8 cellular contexts compared by ENCODE assay signal in genomic region chr20:48827880-48828733, GRCh38. TPM values are rescaled to one million over a fixed set of nuclear protein-coding genes. Genes with fewer than 3 reads are reported as not detected.
DNase-seq lines count a peak whose midpoint lies in the region; ATAC-seq and TF ChIP-seq lines count a peak whose summit lies in the region.

Gene PREX1, minus strand, starts transcription at chr20:48827999. Its CDS starts 139 bp downstream, at chr20:48827860.

- TF ChIP-seq CTCF in KMS-11 (conservative IDR thresholded peaks at IDR 0.05; ENCODE audit: low read depth, low read length), result no peak
- peak in 1 of 3 experiments; percentile 62 for TF ChIP-seq CTCF in ascending aorta (IDR thresholded peaks at IDR 0.05)

- H4K20me1 ChIP-seq in KMS-11 (ENCODE audit: insufficient read depth), result no peaks in the 10 kb centered on the region

- ATAC-seq in GM21526 (IDR thresholded peaks at IDR 0.05; ENCODE audit: low FRiP score, unreplicated experiment) (peak; percentile 39), sciatic nerve (peak; percentile 53), GM21528 (IDR thresholded peaks at IDR 0.05; ENCODE audit: low FRiP score, unreplicated experiment) (no peak)

- H3K27me3 ChIP-seq in KMS-11 (ENCODE audit: insufficient read depth, low read depth) (peaks cover 26% of the 10 kb centered on the region), ascending aorta (no peaks in the 10 kb centered on the region)

- H3K4me1 ChIP-seq in KMS-11 (ENCODE audit: low read depth, poor library complexity, severe bottlenecking) (peaks cover 2% of the 10 kb centered on the region), ascending aorta (peaks cover 9 to 30% of the 10 kb centered on the region in 2 donors)

- peak within 1 kb of the TSS; percentile 93 for H2AFZ ChIP-seq in KMS-11 (ENCODE audit: low read depth)

- intact Hi-C loops in ascending aorta (cut with DNase I) (loop anchor here (1.0 to 10.0 kb wide), 6 partner anchors 37 to 1043 kb away; partner anchors contain the start of genes ARFGEF2 and SULF2), sciatic nerve (cut with DNase I) (no loop called here)

- DNase-seq in DMS114 treated with DMSO at 0.1 percent for 48 hours (lab: John Stamatoyannopoulos, UW; ENCODE audit: unreplicated experiment) (peak; percentile 40), T-helper 9 cell (peak; percentile 82), ascending aorta (ENCODE audit: low spot score in 2 of 2) (peak; percentile 50 to 88), hypothalamus (lab: John Stamatoyannopoulos, UW) (peak in 48 of 51 donors; percentile 26 to 94 (median 84)), sciatic nerve (ENCODE audit: low spot score) (peak; percentile 87)

- H3K9me3 ChIP-seq in ascending aorta, result no peaks in the 10 kb centered on the region

- H3K79me2 ChIP-seq in KMS-11 (ENCODE audit: insufficient read depth, low read depth), result no peaks in the 10 kb centered on the region

- H3K27ac ChIP-seq in KMS-11 (no peak within 1 kb of the TSS), ascending aorta (peak within 1 kb of the TSS; percentile 73 to 76)

- H3K9ac ChIP-seq in KMS-11, result peak within 1 kb of the TSS; percentile 63

- peak within 1 kb of the TSS; percentile 42 for H3K4me2 ChIP-seq in KMS-11

- no peak within 1 kb of the TSS for H3K4me3 ChIP-seq in KMS-11 (IDR thresholded peaks at IDR 0.05; ENCODE audit: insufficient read depth, low read depth, low read length)
- peak within 1 kb of the TSS; percentile 82 to 88 for H3K4me3 ChIP-seq in ascending aorta

- no peaks in the 10 kb centered on the region for H3K36me3 ChIP-seq in KMS-11 (ENCODE audit: insufficient read depth)
- no peaks in the 10 kb centered on the region for H3K36me3 ChIP-seq in ascending aorta

RNA-seq across cellular contexts. Expression of gene PREX1, which starts in this region (rescaled TPM):
- 75.4 TPM for total RNA-seq in ascending aorta
- total RNA-seq in sciatic nerve, result 33.9 TPM
